28 cellular contexts compared by ENCODE assay signal in the genomic region with DNA sequence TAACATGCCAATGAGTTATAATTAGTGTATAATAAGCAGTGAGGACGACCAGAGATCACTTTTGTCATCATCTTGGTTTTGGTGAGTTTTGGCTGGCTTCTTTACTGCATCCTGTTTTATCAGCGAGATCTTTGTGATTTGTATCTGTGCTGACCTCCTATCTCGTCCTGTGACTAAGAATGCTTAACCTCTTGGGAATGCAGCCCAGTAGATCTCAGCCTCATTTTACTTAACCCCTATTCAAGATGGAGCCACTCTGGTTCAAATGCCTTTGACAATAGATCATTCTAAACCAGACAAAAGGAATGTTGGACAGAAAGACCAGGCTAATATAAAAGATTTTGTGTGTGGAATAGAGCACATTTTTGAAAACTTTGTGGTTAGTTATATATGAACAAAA.
DNase-seq lines count a peak whose midpoint lies in the region; ATAC-seq and TF ChIP-seq lines count a peak whose summit lies in the region.
"Had no signal": no experiment of that assay in that cellular context is flagged by ENCODE, and none has a peak within 500 bp of the region (broad histone marks: within the 10 kb centered on the region; RNA-seq: fewer than 3 reads in every experiment).

No MANE protein-coding gene starts in this region.

- BruUV-seq in IMR-90 (replicated peaks; lab: Mats Ljungman, UMichigan), result no TSS peak

- no peak overlapping the region for H2BK120ac ChIP-seq in IMR-90 (ENCODE audit: low read depth, low read length)

- no peak overlapping the region for H4K91ac ChIP-seq in IMR-90 (ENCODE audit: insufficient read depth, low read depth, low read length)

- no peak for TF ChIP-seq RAD21 in IMR-90 (IDR thresholded peaks at IDR 0.05; ENCODE audit: low read length)

- POLR2A ChIA-PET in IMR-90 (lab: Charles Lee; ENCODE audit: unreplicated experiment), result no interaction called here
- POLR2A ChIA-PET in activated CD4-positive, alpha-beta T cell treated with anti-CD3 and anti-CD28 coated beads, Interleukin-2, amount 10 ng/mL, durations not matched to agents 7 days and 5 days (lab: Charles Lee), result no interaction called here

- H3K4me1 Mint-ChIP-seq in activated CD4-positive, alpha-beta T cell treated with anti-CD3 and anti-CD28 coated beads, Interleukin-2, amount 10 ng/mL, durations not matched to agents 7 days and 5 days, result no peaks in the 10 kb centered on the region
- H3K4me1 Mint-ChIP-seq in activated naive CD8-positive, alpha-beta T cell treated with anti-CD3 and anti-CD28 coated beads, Interleukin-2, amount 50 U/mL, for 24 hours, result no peaks in the 10 kb centered on the region
- H3K4me1 Mint-ChIP-seq: CD4-positive, CD25-positive, alpha-beta regulatory T cell; GM23338; T-cell had no signal

- no peaks in the 10 kb centered on the region for H3K36me3 ChIP-seq in IMR-90 (ENCODE audit: control insufficient read depth, insufficient read depth, low read length)
- H3K36me3 ChIP-seq: colonic mucosa, neutrophil, sigmoid colon had no signal

- no peak overlapping the region for H3K4me3 Mint-ChIP-seq in activated CD4-positive, alpha-beta T cell treated with anti-CD3 and anti-CD28 coated beads, Interleukin-2, amount 10 ng/mL, durations not matched to agents 7 days and 5 days
- H3K4me3 Mint-ChIP-seq in activated naive CD8-positive, alpha-beta T cell treated with anti-CD3 and anti-CD28 coated beads, Interleukin-2, amount 50 U/mL, for 24 hours, result no peak overlapping the region
- H3K4me3 Mint-ChIP-seq: CD4-positive, CD25-positive, alpha-beta regulatory T cell; GM23338; T-cell had no signal

- no peaks in the 10 kb centered on the region for H3K27me3 ChIP-seq in IMR-90 (ENCODE audit: control insufficient read depth, insufficient read depth, low read length)
- H3K27me3 ChIP-seq in foreskin keratinocyte, result no peaks in the 10 kb centered on the region
- H3K27me3 ChIP-seq: colonic mucosa, neutrophil, sigmoid colon had no signal

- peak overlapping the region; percentile 52; the same call in 1 of the 2 replicates for H3K18ac ChIP-seq in IMR-90 (ENCODE audit: low read depth, low read length)

- H2BK5ac ChIP-seq in IMR-90 (ENCODE audit: low read depth, low read length, poor library complexity, severe bottlenecking), result peak overlapping the region; percentile 33

- H2BK15ac ChIP-seq in IMR-90 (ENCODE audit: low read depth, low read length), result no peak overlapping the region

- H3K4me2 ChIP-seq in IMR-90 (ENCODE audit: low read depth, low read length), result no peak overlapping the region
- H3K4me2 ChIP-seq: GM23338 had no signal

- no peaks in the 10 kb centered on the region for H3K9me3 ChIP-seq in IMR-90 (ENCODE audit: control insufficient read depth, insufficient read depth, low read length)
- H3K9me3 ChIP-seq: colonic mucosa, neutrophil, psoas muscle, sigmoid colon had no signal

- no peak overlapping the region for H3K9ac ChIP-seq in IMR-90 (ENCODE audit: low read depth, low read length)

- no peak for TF ChIP-seq POLR2A in IMR-90 (IDR thresholded peaks at IDR 0.05; ENCODE audit: low read depth, low read length)

- H3K4me3 ChIP-seq in IMR-90 (ENCODE audit: insufficient read depth, low read depth, low read length) (no peak overlapping the region), skeletal muscle cell (ENCODE audit: low read depth, low read length) (no peak overlapping the region)
- H3K4me3 ChIP-seq: colonic mucosa, GM23338, psoas muscle, sigmoid colon had no signal

- no peak overlapping the region for H3K27ac ChIP-seq in IMR-90 (ENCODE audit: insufficient read depth, low read length)
- H3K27ac ChIP-seq in foreskin keratinocyte, result no peak overlapping the region
- H3K27ac ChIP-seq: colonic mucosa, HL-60, neutrophil, psoas muscle, sigmoid colon had no signal

- peaks cover 3% of the 10 kb centered on the region for H3K9me3 Mint-ChIP-seq in activated CD4-positive, alpha-beta T cell treated with anti-CD3 and anti-CD28 coated beads, Interleukin-2, amount 10 ng/mL, durations not matched to agents 7 days and 5 days
- H3K9me3 Mint-ChIP-seq in activated naive CD8-positive, alpha-beta T cell treated with anti-CD3 and anti-CD28 coated beads, Interleukin-2, amount 50 U/mL, for 24 hours, result peaks cover 19% of the 10 kb centered on the region
- H3K9me3 Mint-ChIP-seq: GM23338 had no signal

- H3K9me1 ChIP-seq in IMR-90 (ENCODE audit: insufficient read depth, low read length), result no peaks in the 10 kb centered on the region

- no peak overlapping the region for H2AK5ac ChIP-seq in IMR-90 (ENCODE audit: low read depth, low read length)

- H3K4me1 ChIP-seq in IMR-90 (ENCODE audit: control insufficient read depth, insufficient read depth, low read length) (no peaks in the 10 kb centered on the region; the same call in 1 of the 2 replicates), foreskin keratinocyte (no peaks in the 10 kb centered on the region)
- H3K4me1 ChIP-seq: colonic mucosa, psoas muscle, sigmoid colon had no signal

- no peaks in the 10 kb centered on the region for H3K27me3 Mint-ChIP-seq in activated CD4-positive, alpha-beta T cell treated with anti-CD3 and anti-CD28 coated beads, Interleukin-2, amount 10 ng/mL, durations not matched to agents 7 days and 5 days
- no peaks in the 10 kb centered on the region for H3K27me3 Mint-ChIP-seq in activated naive CD8-positive, alpha-beta T cell treated with anti-CD3 and anti-CD28 coated beads, Interleukin-2, amount 50 U/mL, for 24 hours
- H3K27me3 Mint-ChIP-seq: CD4-positive, CD25-positive, alpha-beta regulatory T cell; T-cell had no signal

- 0 out of 2 replicates have a peak overlapping the region, but pooled peaks have one; percentile 35 for H2BK20ac ChIP-seq in IMR-90 (ENCODE audit: low read depth, low read length)

- no peak overlapping the region for H3K56ac ChIP-seq in IMR-90 (ENCODE audit: extremely low read depth, insufficient read depth, low read length)

- WGBS in IMR-90 (ENCODE audit: extremely low coverage in 2 of 2, insufficient read length in 1 of 2), 2 experiments, result no CpG with 5 or more reads among the region's 3 CpGs

- H2AK9ac ChIP-seq in IMR-90 (replicated peaks; ENCODE audit: low read depth, low read length, poor library complexity), result no peak overlapping the region

- no peak overlapping the region for H4K8ac ChIP-seq in IMR-90 (ENCODE audit: low read depth in 2 of 2, low read length in 2 of 2)

- ATAC-seq in IMR-90 (ENCODE audit: low read depth) (peak; percentile 21; the same call in 1 of the 2 replicates), foreskin keratinocyte (peak; percentile 26), GM19397 (IDR thresholded peaks at IDR 0.05; ENCODE audit: unreplicated experiment) (no peak)
- no peak for ATAC-seq in activated naive CD8-positive, alpha-beta T cell treated with anti-CD3 and anti-CD28 coated beads, Interleukin-2, amount 50 U/mL, for 24 hours
- ATAC-seq: GM23338; HepG2; left colon; psoas muscle; stimulated activated naive CD8-positive, alpha-beta T cell treated with anti-CD3 and anti-CD28 coated beads, Interleukin-15, Interleukin-2, amounts not matched to agents 100 U/mL and 50 U/mL, for 24 hours; T-cell had no signal

- no peaks in the 10 kb centered on the region for H3K36me3 Mint-ChIP-seq in activated CD4-positive, alpha-beta T cell treated with anti-CD3 and anti-CD28 coated beads, Interleukin-2, amount 10 ng/mL, durations not matched to agents 7 days and 5 days (ENCODE audit: low read depth)
- no peaks in the 10 kb centered on the region for H3K36me3 Mint-ChIP-seq in activated naive CD8-positive, alpha-beta T cell treated with anti-CD3 and anti-CD28 coated beads, Interleukin-2, amount 50 U/mL, for 24 hours (ENCODE audit: low read depth)
- H3K36me3 Mint-ChIP-seq: CD4-positive, CD25-positive, alpha-beta regulatory T cell; T-cell had no signal

- no peaks in the 10 kb centered on the region for H3K79me1 ChIP-seq in IMR-90 (ENCODE audit: low read depth in 1 of 2, low read length in 2 of 2)

- no peak overlapping the region for H2AFZ ChIP-seq in IMR-90 (replicated peaks; ENCODE audit: low read length, poor library complexity)
- H2AFZ ChIP-seq: GM23338 had no signal

- intact Hi-C loops in IMR-90 (cut with micrococcal nuclease), result no loop called here

- dilution Hi-C loops in IMR-90 (cut with HindIII; ENCODE audit: low sequenced_read_pairs, unreplicated experiment), result no loop called here

- in situ Hi-C loops in IMR-90 (cut with MboI; ENCODE audit: low sequenced_read_pairs), result no loop called here

- no peaks in the 10 kb centered on the region for H4K20me1 ChIP-seq in IMR-90 (ENCODE audit: insufficient read depth, low read length)

- H3K27ac Mint-ChIP-seq in activated CD4-positive, alpha-beta T cell treated with anti-CD3 and anti-CD28 coated beads, Interleukin-2, amount 10 ng/mL, durations not matched to agents 7 days and 5 days, result no peak overlapping the region
- H3K27ac Mint-ChIP-seq in activated naive CD8-positive, alpha-beta T cell treated with anti-CD3 and anti-CD28 coated beads, Interleukin-2, amount 50 U/mL, for 24 hours, result no peak overlapping the region
- H3K27ac Mint-ChIP-seq: CD4-positive, CD25-positive, alpha-beta regulatory T cell; GM23338; T-cell had no signal

- no peak for TF ChIP-seq CTCF in IMR-90 (conservative IDR thresholded peaks at IDR 0.05; ENCODE audit: low read depth, low read length)
- TF ChIP-seq CTCF in foreskin keratinocyte (conservative IDR thresholded peaks at IDR 0.05), result no peak

- no peak overlapping the region for H3K23ac ChIP-seq in IMR-90 (ENCODE audit: low read depth, low read length)

- H3K14ac ChIP-seq in IMR-90 (replicated peaks; ENCODE audit: low read depth, low read length), result no peak overlapping the region

- CTCF ChIA-PET in IMR-90 (lab: Yijun Ruan, JAX), result no interaction called here
- CTCF ChIA-PET in activated CD4-positive, alpha-beta T cell treated with anti-CD3 and anti-CD28 coated beads, Interleukin-2, amount 10 ng/mL, durations not matched to agents 7 days and 5 days (lab: Charles Lee), result no interaction called here

- no peak overlapping the region for H3K4ac ChIP-seq in IMR-90 (ENCODE audit: low read depth, low read length)

- H4K5ac ChIP-seq in IMR-90 (ENCODE audit: low read depth, low read length), result no peak overlapping the region

- DNase-seq in IMR-90 (peak; percentile 47), T1000 (lab: John Stamatoyannopoulos, UW) (peak; percentile 4), foreskin keratinocyte (peak in 1 of 2 donors; percentile 59), skeletal muscle cell (ENCODE audit: low read depth) (peak; percentile 19), NCI-H2227 (lab: John Stamatoyannopoulos, UW; ENCODE audit: unreplicated experiment) (no peak)
- DNase-seq in activated CD4-positive, alpha-beta T cell treated with anti-CD3 and anti-CD28 coated beads, Interleukin-2, amount 10 ng/mL, durations not matched to agents 7 days and 5 days, result no peak
- DNase-seq in activated naive CD8-positive, alpha-beta T cell treated with anti-CD3 and anti-CD28 coated beads, Interleukin-2, amount 50 U/mL, for 24 hours, result no peak
- DNase-seq: activated effector memory CD4-positive, alpha-beta T cell treated with anti-CD3 and anti-CD28 coated beads, Interleukin-2, amount 50 U/mL, for 16 hours; activated T-cell treated with anti-CD3 and anti-CD28 coated beads, Interleukin-2, amount 50 U/mL, for 1 hour; CD4-positive, CD25-positive, alpha-beta regulatory T cell; colonic mucosa; effector memory CD4-positive, alpha-beta T cell; foreskin fibroblast; Kasumi-1; left colon; MV-4-11; NCI-H146; NCI-H446 treated with DMSO at 0.1 percent for 48 hours; psoas muscle; SHP77; sigmoid colon; stimulated activated naive CD8-positive, alpha-beta T cell treated with anti-CD3 and anti-CD28 coated beads, Interleukin-15, Interleukin-2, amounts not matched to agents 100 U/mL and 50 U/mL, for 24 hours; T-cell had no signal

TF ChIP-seq in IMR-90, 13 proteins besides CTCF, POLR2A, EP300 and RAD21:
- no peak for TF ChIP-seq CHD1 (IDR thresholded peaks at IDR 0.05; ENCODE audit: low read depth, low read length)

Comparison
In these comparisons a context has a peak if more than half of its experiments do, and no peak if none do; other contexts are left out.
1. ATAC-seq: peak in IMR-90 (single experiment) and foreskin keratinocyte (single experiment); none in GM19397 (single experiment) and activated naive CD8-positive, alpha-beta T cell treated with anti-CD3 and anti-CD28 coated beads, Interleukin-2, amount 50 U/mL, for 24 hours (single experiment).
2. DNase-seq: peak in IMR-90 (single experiment), T1000 (single experiment) and skeletal muscle cell (single experiment); none in NCI-H2227 (single experiment), activated CD4-positive, alpha-beta T cell treated with anti-CD3 and anti-CD28 coated beads, Interleukin-2, amount 10 ng/mL, durations not matched to agents 7 days and 5 days (single experiment) and activated naive CD8-positive, alpha-beta T cell treated with anti-CD3 and anti-CD28 coated beads, Interleukin-2, amount 50 U/mL, for 24 hours (single experiment).